In the genomic region with DNA sequence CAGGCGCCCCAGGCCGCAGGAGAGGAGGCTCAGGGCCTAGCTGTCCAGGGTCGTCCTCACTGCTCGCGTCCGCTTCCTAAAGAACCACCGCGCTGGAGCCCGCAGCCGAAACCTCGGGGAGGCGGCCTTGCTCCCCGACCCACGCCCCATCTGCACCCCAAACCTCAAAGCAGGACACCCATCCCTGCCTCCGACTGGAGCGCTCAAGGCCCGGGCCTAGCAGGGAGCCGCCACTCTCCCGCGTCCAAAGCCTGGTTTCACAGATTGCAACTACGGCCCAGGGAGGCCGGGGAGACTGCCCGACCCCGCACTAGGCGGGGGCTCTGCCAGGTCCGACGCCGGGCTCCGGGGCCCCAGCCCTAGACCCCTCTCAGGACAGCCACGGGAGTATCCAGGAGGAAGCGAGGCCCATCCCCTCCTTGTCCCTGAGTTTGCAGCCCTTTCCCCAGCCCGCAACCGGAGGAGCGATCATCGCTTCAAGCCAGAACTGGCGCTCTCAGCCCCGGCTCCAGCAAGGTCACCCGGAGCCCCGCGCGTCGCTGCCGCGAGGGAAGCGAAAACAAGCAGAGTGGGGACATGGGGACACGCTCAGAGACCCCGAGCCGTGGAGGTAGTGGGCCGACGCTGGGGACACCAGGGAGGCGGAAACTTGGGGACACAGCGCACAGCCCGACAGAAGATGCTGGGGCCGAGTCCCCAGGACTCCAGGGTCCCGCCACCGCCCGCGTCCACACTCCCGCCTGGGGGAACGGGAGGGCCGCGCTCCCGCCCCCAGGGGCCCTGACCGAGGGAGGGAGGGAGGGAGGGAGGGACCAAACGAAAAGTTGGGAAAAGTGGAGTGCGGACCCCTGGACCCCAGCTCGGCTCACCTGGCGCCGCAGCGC, we compare ENCODE assay signal across 8 cellular contexts. TPM values are rescaled to one million over a fixed set of nuclear protein-coding genes. Genes with fewer than 3 reads are reported as not detected.
DNase-seq lines count a peak whose midpoint lies in the region; ATAC-seq and TF ChIP-seq lines count a peak whose summit lies in the region.

No MANE protein-coding gene starts in this region.

- H3K4me3 ChIP-seq in right atrium auricular region (peak overlapping the region; percentile 53 to 79), skeletal muscle cell (ENCODE audit: low read depth, low read length) (peak overlapping the region; percentile 67)

- peak overlapping the region; percentile 90 for H3K27ac ChIP-seq in right atrium auricular region

- intact Hi-C loops in activated naive CD4-positive, alpha-beta T cell treated with anti-CD3 and anti-CD28 coated beads for 36 hours (cut with micrococcal nuclease), result loop anchor here (2.0 to 5.0 kb wide), 3 partner anchors 58 to 81 kb away; a partner anchor contains a TSS

- no peaks in the 10 kb centered on the region for H3K36me3 ChIP-seq in right atrium auricular region

- H3K27me3 ChIP-seq in right atrium auricular region, result peaks cover 0 to 14% of the 10 kb centered on the region in 2 donors

- CTCF ChIA-PET in activated naive CD4-positive, alpha-beta T cell treated with anti-CD3 and anti-CD28 coated beads for 36 hours (lab: Charles Lee), result interaction anchor here (1.7 kb wide), 1 partner anchor 10 kb away, joined by 7 read pairs; no protein-coding TSS in a partner anchor

- no peak overlapping the region for H3K27ac Mint-ChIP-seq in activated naive CD4-positive, alpha-beta T cell treated with anti-CD3 and anti-CD28 coated beads for 36 hours

- H3K36me3 Mint-ChIP-seq in activated naive CD4-positive, alpha-beta T cell treated with anti-CD3 and anti-CD28 coated beads for 36 hours (ENCODE audit: low read depth), result peaks cover 10% of the 10 kb centered on the region

- peak overlapping the region; percentile 74 for H3K4me3 Mint-ChIP-seq in activated naive CD4-positive, alpha-beta T cell treated with anti-CD3 and anti-CD28 coated beads for 36 hours

- H3K9me3 ChIP-seq in right atrium auricular region, result no peaks in the 10 kb centered on the region

- peak; percentile 54 for DNase-seq in activated CD4-positive, alpha-beta T cell treated with anti-CD3 and anti-CD28 coated beads for 48 hours
- no peak for DNase-seq in activated CD4-positive, alpha-beta T cell treated with anti-CD3 and anti-CD28 coated beads, Interleukin-2, amount 50 U/mL, for 4 hours
- peak; percentile 37 for DNase-seq in activated naive CD4-positive, alpha-beta T cell treated with anti-CD3 and anti-CD28 coated beads for 36 hours
- DNase-seq in right atrium auricular region (ENCODE audit: low spot score), result no peak
- DNase-seq in skeletal muscle cell (ENCODE audit: low read depth), result no peak
- no peak for DNase-seq in NCI-H1417 treated with DMSO at 0.1 percent for 48 hours (lab: John Stamatoyannopoulos, UW)
- DNase-seq in NCI-H2029 treated with DMSO at 0.1 percent for 48 hours (lab: John Stamatoyannopoulos, UW), result no peak

- TF ChIP-seq CTCF in right atrium auricular region (IDR thresholded peaks at IDR 0.05), result no peak

- H3K4me1 Mint-ChIP-seq in activated naive CD4-positive, alpha-beta T cell treated with anti-CD3 and anti-CD28 coated beads for 36 hours (ENCODE audit: low read depth), result peaks cover 12% of the 10 kb centered on the region

- peaks cover 21% of the 10 kb centered on the region for H3K27me3 Mint-ChIP-seq in activated naive CD4-positive, alpha-beta T cell treated with anti-CD3 and anti-CD28 coated beads for 36 hours (ENCODE audit: low read depth)

- H3K4me1 ChIP-seq in right atrium auricular region, result peaks cover 0 to 41% of the 10 kb centered on the region in 2 donors

- no peak for ATAC-seq in GM19023 (IDR thresholded peaks at IDR 0.05; ENCODE audit: unreplicated experiment)

- no peaks in the 10 kb centered on the region for H3K9me3 Mint-ChIP-seq in activated naive CD4-positive, alpha-beta T cell treated with anti-CD3 and anti-CD28 coated beads for 36 hours

RNA-seq across cellular contexts. Expression of a gene that starts 0.5 kb away (rescaled TPM):
- total RNA-seq in activated naive CD4-positive, alpha-beta T cell treated with anti-CD3 and anti-CD28 coated beads for 36 hours, result 1 to 10 TPM; 2.6 to 2.7 TPM
- 1 to 10 TPM; 1.7 to 4.8 TPM for total RNA-seq in right atrium auricular region

RNA-seq across cellular contexts. Expression of a gene that starts 58.5 kb away (rescaled TPM):
- total RNA-seq in activated naive CD4-positive, alpha-beta T cell treated with anti-CD3 and anti-CD28 coated beads for 36 hours, result 100 to 1,000 TPM; 166 to 170 TPM
- total RNA-seq in right atrium auricular region, result 10 to 100 TPM; 44.2 to 48.1 TPM

Comparison
In these comparisons a context has a peak if more than half of its experiments do, and no peak if none do; other contexts are left out.
1. DNase-seq: peak in activated CD4-positive, alpha-beta T cell treated with anti-CD3 and anti-CD28 coated beads for 48 hours (single experiment) and activated naive CD4-positive, alpha-beta T cell treated with anti-CD3 and anti-CD28 coated beads for 36 hours (single experiment); none in activated CD4-positive, alpha-beta T cell treated with anti-CD3 and anti-CD28 coated beads, Interleukin-2, amount 50 U/mL, for 4 hours (0 of 2), right atrium auricular region (single experiment), skeletal muscle cell (single experiment), NCI-H1417 treated with DMSO at 0.1 percent for 48 hours (single experiment) and NCI-H2029 treated with DMSO at 0.1 percent for 48 hours (single experiment).